Comparison of ENCODE assay signal across 1 cellular context in genomic region chr9:74952281-74953151, GRCh38.
TF ChIP-seq lines count a peak whose summit lies in the region.

A gene with protein sequence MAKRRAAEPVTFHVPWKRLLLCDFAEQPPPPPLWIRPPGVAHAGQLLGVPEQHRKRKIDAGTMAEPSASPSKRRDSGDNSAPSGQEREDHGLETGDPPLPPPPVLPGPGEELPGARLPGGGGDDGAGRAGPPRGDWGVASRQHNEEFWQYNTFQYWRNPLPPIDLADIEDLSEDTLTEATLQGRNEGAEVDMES (minus strand): TSS chr9:74952912. CDS start chr9:74952611, 301 bp downstream.

TF ChIP-seq in HepG2, 621 proteins besides CTCF, POLR2A, EP300 and RAD21 (continued from another document and continues in another):
- TF ChIP-seq HNF1A (IDR thresholded peaks at IDR 0.05; ENCODE audit: low read depth) = no peak
- peak; percentile 65; the same call in 1 of the 2 replicates for TF ChIP-seq HNF1A (CRISPR knock-in tag; IDR thresholded peaks at IDR 0.05; ENCODE audit: borderline replicate concordance)
- peak; percentile 81 for TF ChIP-seq ZXDC (CRISPR knock-in tag; IDR thresholded peaks at IDR 0.05)
- no peak for TF ChIP-seq PBX3 (CRISPR knock-in tag; IDR thresholded peaks at IDR 0.05; ENCODE audit: borderline replicate concordance)
- no peak for TF ChIP-seq ZNF792 (CRISPR knock-in tag; IDR thresholded peaks at IDR 0.05)
- TF ChIP-seq, protein P1, sequence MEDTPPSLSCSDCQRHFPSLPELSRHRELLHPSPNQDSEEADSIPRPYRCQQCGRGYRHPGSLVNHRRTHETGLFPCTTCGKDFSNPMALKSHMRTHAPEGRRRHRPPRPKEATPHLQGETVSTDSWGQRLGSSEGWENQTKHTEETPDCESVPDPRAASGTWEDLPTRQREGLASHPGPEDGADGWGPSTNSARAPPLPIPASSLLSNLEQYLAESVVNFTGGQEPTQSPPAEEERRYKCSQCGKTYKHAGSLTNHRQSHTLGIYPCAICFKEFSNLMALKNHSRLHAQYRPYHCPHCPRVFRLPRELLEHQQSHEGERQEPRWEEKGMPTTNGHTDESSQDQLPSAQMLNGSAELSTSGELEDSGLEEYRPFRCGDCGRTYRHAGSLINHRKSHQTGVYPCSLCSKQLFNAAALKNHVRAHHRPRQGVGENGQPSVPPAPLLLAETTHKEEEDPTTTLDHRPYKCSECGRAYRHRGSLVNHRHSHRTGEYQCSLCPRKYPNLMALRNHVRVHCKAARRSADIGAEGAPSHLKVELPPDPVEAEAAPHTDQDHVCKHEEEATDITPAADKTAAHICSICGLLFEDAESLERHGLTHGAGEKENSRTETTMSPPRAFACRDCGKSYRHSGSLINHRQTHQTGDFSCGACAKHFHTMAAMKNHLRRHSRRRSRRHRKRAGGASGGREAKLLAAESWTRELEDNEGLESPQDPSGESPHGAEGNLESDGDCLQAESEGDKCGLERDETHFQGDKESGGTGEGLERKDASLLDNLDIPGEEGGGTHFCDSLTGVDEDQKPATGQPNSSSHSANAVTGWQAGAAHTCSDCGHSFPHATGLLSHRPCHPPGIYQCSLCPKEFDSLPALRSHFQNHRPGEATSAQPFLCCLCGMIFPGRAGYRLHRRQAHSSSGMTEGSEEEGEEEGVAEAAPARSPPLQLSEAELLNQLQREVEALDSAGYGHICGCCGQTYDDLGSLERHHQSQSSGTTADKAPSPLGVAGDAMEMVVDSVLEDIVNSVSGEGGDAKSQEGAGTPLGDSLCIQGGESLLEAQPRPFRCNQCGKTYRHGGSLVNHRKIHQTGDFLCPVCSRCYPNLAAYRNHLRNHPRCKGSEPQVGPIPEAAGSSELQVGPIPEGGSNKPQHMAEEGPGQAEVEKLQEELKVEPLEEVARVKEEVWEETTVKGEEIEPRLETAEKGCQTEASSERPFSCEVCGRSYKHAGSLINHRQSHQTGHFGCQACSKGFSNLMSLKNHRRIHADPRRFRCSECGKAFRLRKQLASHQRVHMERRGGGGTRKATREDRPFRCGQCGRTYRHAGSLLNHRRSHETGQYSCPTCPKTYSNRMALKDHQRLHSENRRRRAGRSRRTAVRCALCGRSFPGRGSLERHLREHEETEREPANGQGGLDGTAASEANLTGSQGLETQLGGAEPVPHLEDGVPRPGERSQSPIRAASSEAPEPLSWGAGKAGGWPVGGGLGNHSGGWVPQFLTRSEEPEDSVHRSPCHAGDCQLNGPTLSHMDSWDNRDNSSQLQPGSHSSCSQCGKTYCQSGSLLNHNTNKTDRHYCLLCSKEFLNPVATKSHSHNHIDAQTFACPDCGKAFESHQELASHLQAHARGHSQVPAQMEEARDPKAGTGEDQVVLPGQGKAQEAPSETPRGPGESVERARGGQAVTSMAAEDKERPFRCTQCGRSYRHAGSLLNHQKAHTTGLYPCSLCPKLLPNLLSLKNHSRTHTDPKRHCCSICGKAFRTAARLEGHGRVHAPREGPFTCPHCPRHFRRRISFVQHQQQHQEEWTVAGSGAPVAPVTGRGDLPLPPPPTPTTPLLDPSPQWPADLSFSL (CRISPR knock-in tag; IDR thresholded peaks at IDR 0.05) = no peak; the same call in 1 of the 2 replicates
- peak; percentile 94 for TF ChIP-seq ZNF598 (CRISPR knock-in tag; IDR thresholded peaks at IDR 0.05; ENCODE audit: borderline replicate concordance)
- TF ChIP-seq SMC3 (IDR thresholded peaks at IDR 0.05; ENCODE audit: low read length) = no peak; the same call in 1 of the 2 replicates
- TF ChIP-seq ZNF124 (CRISPR knock-in tag; IDR thresholded peaks at IDR 0.05) = no peak; the same call in 1 of the 2 replicates
- no peak for TF ChIP-seq CENPT (CRISPR knock-in tag; IDR thresholded peaks at IDR 0.05; ENCODE audit: low read depth)
- TF ChIP-seq ZNF260 (CRISPR knock-in tag; IDR thresholded peaks at IDR 0.05; ENCODE audit: borderline replicate concordance, low read depth) = no peak
- TF ChIP-seq HNRNPH1 (optimal IDR thresholded peaks at IDR 0.05; ENCODE audit: low read depth, low read length) = no peak
- TF ChIP-seq SP1 (IDR thresholded peaks at IDR 0.05) = no peak
- TF ChIP-seq SP1 (CRISPR knock-in tag; IDR thresholded peaks at IDR 0.05) = no peak
- TF ChIP-seq MYPOP (CRISPR knock-in tag; IDR thresholded peaks at IDR 0.05) = peak; percentile 99
- TF ChIP-seq ZBTB38 (CRISPR knock-in tag; IDR thresholded peaks at IDR 0.05) = no peak
- TF ChIP-seq MAFK (conservative IDR thresholded peaks at IDR 0.05 in 1 of 2, IDR thresholded peaks at IDR 0.05 in 1 of 2; ENCODE audit: low read length in 2 of 2) = no peak
- TF ChIP-seq CSRNP1 (CRISPR knock-in tag; IDR thresholded peaks at IDR 0.05) = peak; percentile 81; the same call in 1 of the 2 replicates
- peak; percentile 80; the same call in 1 of the 2 replicates for TF ChIP-seq FUBP1 (CRISPR knock-in tag; IDR thresholded peaks at IDR 0.05; ENCODE audit: borderline replicate concordance)
- peak; percentile 85 for TF ChIP-seq MED13 (CRISPR knock-in tag; IDR thresholded peaks at IDR 0.05)
- TF ChIP-seq, protein P2, sequence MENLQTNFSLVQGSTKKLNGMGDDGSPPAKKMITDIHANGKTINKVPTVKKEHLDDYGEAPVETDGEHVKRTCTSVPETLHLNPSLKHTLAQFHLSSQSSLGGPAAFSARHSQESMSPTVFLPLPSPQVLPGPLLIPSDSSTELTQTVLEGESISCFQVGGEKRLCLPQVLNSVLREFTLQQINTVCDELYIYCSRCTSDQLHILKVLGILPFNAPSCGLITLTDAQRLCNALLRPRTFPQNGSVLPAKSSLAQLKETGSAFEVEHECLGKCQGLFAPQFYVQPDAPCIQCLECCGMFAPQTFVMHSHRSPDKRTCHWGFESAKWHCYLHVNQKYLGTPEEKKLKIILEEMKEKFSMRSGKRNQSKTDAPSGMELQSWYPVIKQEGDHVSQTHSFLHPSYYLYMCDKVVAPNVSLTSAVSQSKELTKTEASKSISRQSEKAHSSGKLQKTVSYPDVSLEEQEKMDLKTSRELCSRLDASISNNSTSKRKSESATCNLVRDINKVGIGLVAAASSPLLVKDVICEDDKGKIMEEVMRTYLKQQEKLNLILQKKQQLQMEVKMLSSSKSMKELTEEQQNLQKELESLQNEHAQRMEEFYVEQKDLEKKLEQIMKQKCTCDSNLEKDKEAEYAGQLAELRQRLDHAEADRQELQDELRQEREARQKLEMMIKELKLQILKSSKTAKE (CRISPR knock-in tag; IDR thresholded peaks at IDR 0.05; ENCODE audit: borderline replicate concordance) = peak; percentile 67; the same call in 1 of the 2 replicates
- no peak for TF ChIP-seq ZNF713 (CRISPR knock-in tag; IDR thresholded peaks at IDR 0.05)
- TF ChIP-seq HDAC1 (CRISPR knock-in tag; IDR thresholded peaks at IDR 0.05) = peak; percentile 70
- peak; percentile 77 for TF ChIP-seq ZNF350 (CRISPR knock-in tag; IDR thresholded peaks at IDR 0.05; ENCODE audit: borderline replicate concordance, low read depth)
